ENCODE assay signal across 21 cellular contexts in the genomic region with DNA sequence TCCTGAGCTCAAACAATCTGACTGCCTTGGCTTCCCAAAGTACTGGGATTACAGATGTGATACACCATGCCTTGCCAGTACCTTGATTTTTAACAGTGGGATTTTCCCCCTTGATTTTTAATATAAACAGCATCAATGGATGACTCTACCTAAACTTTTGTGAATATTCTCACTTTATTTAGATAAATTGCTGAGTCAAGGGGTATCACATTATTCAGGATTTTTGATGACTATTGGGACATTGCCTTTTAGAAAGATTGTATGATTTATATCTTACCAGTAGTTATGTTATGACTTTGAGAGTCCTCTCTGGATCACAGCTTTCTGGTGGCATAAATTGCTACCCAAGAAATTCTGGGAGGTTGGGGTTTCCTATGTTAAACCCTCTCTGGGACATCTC.
DNase-seq lines count a peak whose midpoint lies in the region; ATAC-seq, FAIRE-seq and TF ChIP-seq lines count a peak whose summit lies in the region.
"Had no signal": no experiment of that assay in that cellular context is flagged by ENCODE, and none has a peak within 500 bp of the region (broad histone marks: within the 10 kb centered on the region; RNA-seq: fewer than 3 reads in every experiment).

No MANE protein-coding gene starts in this region.

- H3K4me1 ChIP-seq in A549 (no peaks in the 10 kb centered on the region), SJCRH30 (peaks cover 79% of the 10 kb centered on the region), skeletal muscle tissue (ENCODE audit: control insufficient read depth in 3 of 3, insufficient read depth in 3 of 3, low read length in 3 of 3) (peaks cover 58 to 75% (median 72%) of the 10 kb centered on the region in 3 donors)
- H3K4me1 ChIP-seq: BLaER1, Caco-2 had no signal

- H3K4me3 ChIP-seq in A549 = no peak overlapping the region
- H3K4me3 ChIP-seq in SJCRH30 = no peak overlapping the region
- no peak overlapping the region for H3K4me3 ChIP-seq in skeletal muscle tissue (ENCODE audit: low read length in 3 of 3)
- H3K4me3 ChIP-seq: BLaER1, GM23248 had no signal

- peaks cover 63% of the 10 kb centered on the region for H3K4me1 Mint-ChIP-seq in nephron
- no peaks in the 10 kb centered on the region for H3K4me1 Mint-ChIP-seq in activated naive CD8-positive, alpha-beta T cell treated with anti-CD3 and anti-CD28 coated beads, Interleukin-2, amount 50 U/mL, for 24 hours
- H3K4me1 Mint-ChIP-seq: B cell; CD4-positive, CD25-positive, alpha-beta regulatory T cell had no signal

- H3K4me3 Mint-ChIP-seq in nephron = no peak overlapping the region
- no peak overlapping the region for H3K4me3 Mint-ChIP-seq in activated naive CD8-positive, alpha-beta T cell treated with anti-CD3 and anti-CD28 coated beads, Interleukin-2, amount 50 U/mL, for 24 hours
- H3K4me3 Mint-ChIP-seq: B cell; CD4-positive, CD25-positive, alpha-beta regulatory T cell; CD8-positive, alpha-beta T cell had no signal

- no peak overlapping the region for H3K4me2 ChIP-seq in A549
- H3K4me2 ChIP-seq: BLaER1 had no signal

- ATAC-seq in A549 = no peak
- ATAC-seq in activated naive CD8-positive, alpha-beta T cell treated with anti-CD3 and anti-CD28 coated beads, Interleukin-2, amount 50 U/mL, for 24 hours = no peak
- ATAC-seq: CD8-positive, alpha-beta T cell had no signal

- H3K9me3 ChIP-seq in A549 (no peaks in the 10 kb centered on the region), SJCRH30 (replicated peaks) (no peaks in the 10 kb centered on the region), skeletal muscle tissue (ENCODE audit: control insufficient read depth in 3 of 3, low read length in 3 of 3) (no peaks in the 10 kb centered on the region)
- H3K9me3 ChIP-seq: BLaER1, Caco-2 had no signal

- CTCF ChIA-PET in A549 (lab: Yijun Ruan, JAX) = no interaction called here

- DNase-seq in A549 (ENCODE audit: low read depth in 1 of 2, low spot score in 1 of 2) (no peak), SJCRH30 (no peak)
- DNase-seq in effector CD8-positive, alpha-beta T cell (lab: John Stamatoyannopoulos, UW) = no peak
- no peak for DNase-seq in activated naive CD8-positive, alpha-beta T cell treated with anti-CD3 and anti-CD28 coated beads, Interleukin-2, amount 50 U/mL, for 24 hours
- no peak for DNase-seq in activated CD4-positive, alpha-beta T cell treated with anti-CD3 and anti-CD28 coated beads, Interleukin-2, amount 50 U/mL, for 1 hour
- DNase-seq: 8988T; Caco-2; CD4-positive, CD25-positive, alpha-beta regulatory T cell; CD8-positive, alpha-beta T cell; DMS153; DND-41; GM23248; H7; HCEC 1CT had no signal

- TF ChIP-seq EP300 in A549 (IDR thresholded peaks at IDR 0.05) = no peak

- peak overlapping the region; percentile 10 to 92 (median 21) for H3K27ac Mint-ChIP-seq in nephron
- H3K27ac Mint-ChIP-seq in activated naive CD8-positive, alpha-beta T cell treated with anti-CD3 and anti-CD28 coated beads, Interleukin-2, amount 50 U/mL, for 24 hours = no peak overlapping the region
- H3K27ac Mint-ChIP-seq: B cell; CD4-positive, CD25-positive, alpha-beta regulatory T cell; CD8-positive, alpha-beta T cell had no signal

- H3K36me3 Mint-ChIP-seq in nephron (ENCODE audit: low read depth) = no peaks in the 10 kb centered on the region
- no peaks in the 10 kb centered on the region for H3K36me3 Mint-ChIP-seq in activated naive CD8-positive, alpha-beta T cell treated with anti-CD3 and anti-CD28 coated beads, Interleukin-2, amount 50 U/mL, for 24 hours (ENCODE audit: low read depth)
- H3K36me3 Mint-ChIP-seq: CD4-positive, CD25-positive, alpha-beta regulatory T cell; CD8-positive, alpha-beta T cell had no signal

- peaks cover 15% of the 10 kb centered on the region for H3K27me3 Mint-ChIP-seq in nephron (ENCODE audit: low read depth)
- no peaks in the 10 kb centered on the region for H3K27me3 Mint-ChIP-seq in activated naive CD8-positive, alpha-beta T cell treated with anti-CD3 and anti-CD28 coated beads, Interleukin-2, amount 50 U/mL, for 24 hours
- H3K27me3 Mint-ChIP-seq: B cell; CD4-positive, CD25-positive, alpha-beta regulatory T cell had no signal

- H3K36me3 ChIP-seq in SJCRH30 (no peaks in the 10 kb centered on the region), skeletal muscle tissue (ENCODE audit: control insufficient read depth in 3 of 3, insufficient read depth in 3 of 3, low read length in 3 of 3) (no peaks in the 10 kb centered on the region)
- H3K36me3 ChIP-seq: BLaER1 had no signal

- no peak for FAIRE-seq in A549 (lab: Jason Lieb, UNC)
- FAIRE-seq: GM12892, H1 had no signal

- TF ChIP-seq CTCF in A549 (IDR thresholded peaks at IDR 0.05) (no peak), nephron (IDR thresholded peaks at IDR 0.05; ENCODE audit: unreplicated experiment in 3 of 3) (no peak)

- H3K27ac ChIP-seq in A549 (no peak overlapping the region), SJCRH30 (peak overlapping the region; percentile 79), skeletal muscle tissue (ENCODE audit: low read depth, low read length) (peak overlapping the region; percentile 94)
- H3K27ac ChIP-seq: BLaER1, C4-2B, GM23248 had no signal

- H3K9ac ChIP-seq in skeletal muscle tissue (ENCODE audit: low read depth in 1 of 3, low read length in 3 of 3) = peak overlapping the region in 2 of 3 donors; percentile 71 to 75
- H3K9ac ChIP-seq: BLaER1, GM23248 had no signal

- no peaks in the 10 kb centered on the region for H3K9me3 Mint-ChIP-seq in nephron
- no peaks in the 10 kb centered on the region for H3K9me3 Mint-ChIP-seq in activated naive CD8-positive, alpha-beta T cell treated with anti-CD3 and anti-CD28 coated beads, Interleukin-2, amount 50 U/mL, for 24 hours

- POLR2A ChIA-PET in A549 (lab: Yijun Ruan, JAX) = no interaction called here

- H3K27me3 ChIP-seq in SJCRH30 = no peaks in the 10 kb centered on the region
- H3K27me3 ChIP-seq in skeletal muscle tissue (ENCODE audit: control insufficient read depth in 3 of 3, insufficient read depth in 3 of 3, low read length in 3 of 3) = no peaks in the 10 kb centered on the region
- H3K27me3 ChIP-seq: BLaER1 had no signal

- TF ChIP-seq POLR2A in A549 (IDR thresholded peaks at IDR 0.05; ENCODE audit: low read length) = no peak

- TF ChIP-seq RAD21 in A549 (conservative IDR thresholded peaks at IDR 0.05 in 1 of 2, IDR thresholded peaks at IDR 0.05 in 1 of 2) = no peak

TF ChIP-seq in A549, 52 proteins besides CTCF, POLR2A, EP300 and RAD21:
- peak; percentile 36 for TF ChIP-seq MAFK (IDR thresholded peaks at IDR 0.05; ENCODE audit: partially characterized antibody)
- TF ChIP-seq, protein P1, sequence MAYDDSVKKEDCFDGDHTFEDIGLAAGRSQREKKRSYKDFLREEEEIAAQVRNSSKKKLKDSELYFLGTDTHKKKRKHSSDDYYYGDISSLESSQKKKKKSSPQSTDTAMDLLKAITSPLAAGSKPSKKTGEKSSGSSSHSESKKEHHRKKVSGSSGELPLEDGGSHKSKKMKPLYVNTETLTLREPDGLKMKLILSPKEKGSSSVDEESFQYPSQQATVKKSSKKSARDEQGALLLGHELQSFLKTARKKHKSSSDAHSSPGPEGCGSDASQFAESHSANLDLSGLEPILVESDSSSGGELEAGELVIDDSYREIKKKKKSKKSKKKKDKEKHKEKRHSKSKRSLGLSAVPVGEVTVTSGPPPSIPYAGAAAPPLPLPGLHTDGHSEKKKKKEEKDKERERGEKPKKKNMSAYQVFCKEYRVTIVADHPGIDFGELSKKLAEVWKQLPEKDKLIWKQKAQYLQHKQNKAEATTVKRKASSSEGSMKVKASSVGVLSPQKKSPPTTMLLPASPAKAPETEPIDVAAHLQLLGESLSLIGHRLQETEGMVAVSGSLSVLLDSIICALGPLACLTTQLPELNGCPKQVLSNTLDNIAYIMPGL (CRISPR knock-in tag; IDR thresholded peaks at IDR 0.05; ENCODE audit: borderline replicate concordance) = no peak

Comparison
In these comparisons a context has a peak if more than half of its experiments do, and no peak if none do; other contexts are left out.
1. H3K27ac ChIP-seq: peak in SJCRH30 (single experiment) and skeletal muscle tissue (single experiment); none in A549 (0 of 2).